In genomic region chrX:2690856-2691542, GRCh38 we compare ENCODE assay signal across 8 cellular contexts. TPM values are rescaled to one million over a fixed set of nuclear protein-coding genes. Genes with fewer than 3 reads are reported as not detected.
DNase-seq lines count a peak whose midpoint lies in the region; ATAC-seq and TF ChIP-seq lines count a peak whose summit lies in the region.

Gene CD99 (plus strand): TSS chrX:2691295. CDS start chrX:2691361, 66 bp downstream.

- H3K27me3 ChIP-seq in DND-41 (ENCODE audit: insufficient read depth, low read length, poor library complexity): no peaks in the 10 kb centered on the region
- no peaks in the 10 kb centered on the region for H3K27me3 ChIP-seq in gastroesophageal sphincter
- H3K27me3 ChIP-seq in upper lobe of left lung: no peaks in the 10 kb centered on the region

- peaks cover 42% of the 10 kb centered on the region for H3K36me3 Mint-ChIP-seq in activated T-helper 17 cell treated with anti-CD3 and anti-CD28 coated beads, Interleukin-2, amount 50 U/mL, for 72 hours (ENCODE audit: low read depth)

- H3K4me1 ChIP-seq in DND-41 (ENCODE audit: insufficient read depth, low read length): peaks cover 36% of the 10 kb centered on the region
- H3K4me1 ChIP-seq in gastroesophageal sphincter: peaks cover 2 to 46% (median 26%) of the 10 kb centered on the region in 3 donors
- peaks cover 30 to 38% (median 34%) of the 10 kb centered on the region in 4 donors for H3K4me1 ChIP-seq in upper lobe of left lung

- peaks cover 32% of the 10 kb centered on the region for H4K20me1 ChIP-seq in DND-41 (ENCODE audit: insufficient read depth, low read length)

- DNase-seq in DND-41 (peak; percentile 95), M059J (ENCODE audit: low read depth) (peak; percentile 76), pons (ENCODE audit: low spot score) (peak; percentile 52), upper lobe of left lung (peak; percentile 88 to 98), NCI-H82 treated with DMSO at 0.1 percent for 48 hours (lab: John Stamatoyannopoulos, UW; ENCODE audit: unreplicated experiment) (no peak)

- H3K4me2 ChIP-seq in DND-41 (ENCODE audit: insufficient read depth, low read length): peak within 1 kb of the TSS; percentile 76

- H3K9ac ChIP-seq in DND-41 (ENCODE audit: low read depth, low read length): peak within 1 kb of the TSS; percentile 89

- peaks cover 16% of the 10 kb centered on the region for H3K4me1 Mint-ChIP-seq in activated T-helper 17 cell treated with anti-CD3 and anti-CD28 coated beads, Interleukin-2, amount 50 U/mL, for 72 hours

- TF ChIP-seq POLR2A in gastroesophageal sphincter (IDR thresholded peaks at IDR 0.05) (peak; percentile 91 to 93), upper lobe of left lung (IDR thresholded peaks at IDR 0.05) (peak in 3 of 4 donors; percentile 60 to 90 (median 87))

- H3K9me3 Mint-ChIP-seq in activated T-helper 17 cell treated with anti-CD3 and anti-CD28 coated beads, Interleukin-2, amount 50 U/mL, for 72 hours: no peaks in the 10 kb centered on the region

- peak within 1 kb of the TSS; percentile 99 for H3K27ac Mint-ChIP-seq in activated T-helper 17 cell treated with anti-CD3 and anti-CD28 coated beads, Interleukin-2, amount 50 U/mL, for 72 hours

- peak; percentile 3 for TF ChIP-seq CTCF in DND-41 (IDR thresholded peaks at IDR 0.05; ENCODE audit: borderline replicate concordance, extremely low read depth, low read length, poor library complexity, severe bottlenecking)
- TF ChIP-seq CTCF in gastroesophageal sphincter (IDR thresholded peaks at IDR 0.05): peak in 2 of 4 experiments; percentile 11 to 28
- peak in 3 of 6 experiments; percentile 8 to 22 (median 16) for TF ChIP-seq CTCF in upper lobe of left lung (IDR thresholded peaks at IDR 0.05)

- TF ChIP-seq EP300 in gastroesophageal sphincter (IDR thresholded peaks at IDR 0.05) (no peak), upper lobe of left lung (IDR thresholded peaks at IDR 0.05) (peak in 1 of 4 donors; percentile 22)

- no CpG with 5 or more reads among the region's 73 CpGs for WGBS in gastroesophageal sphincter (ENCODE audit: low coverage in 1 of 2), 2 donors
- WGBS in upper lobe of left lung, 2 donors: 0% methylated on average over 19 to 27 of the region's 73 CpGs

- peak within 1 kb of the TSS; percentile 43 for H2AFZ ChIP-seq in DND-41 (ENCODE audit: low read depth, low read length)

- H3K27ac ChIP-seq in DND-41 (ENCODE audit: low read length) (peak within 1 kb of the TSS; percentile 99), gastroesophageal sphincter (peak within 1 kb of the TSS; percentile 52 to 94 (median 86)), upper lobe of left lung (peak within 1 kb of the TSS; percentile 77 to 92 (median 89))

- no peaks in the 10 kb centered on the region for H3K27me3 Mint-ChIP-seq in activated T-helper 17 cell treated with anti-CD3 and anti-CD28 coated beads, Interleukin-2, amount 50 U/mL, for 72 hours

- peak within 1 kb of the TSS; percentile 58 to 92 for H3K4me3 ChIP-seq in DND-41 (ENCODE audit: low read depth in 1 of 2, low read length in 2 of 2)
- H3K4me3 ChIP-seq in gastroesophageal sphincter: peak within 1 kb of the TSS; percentile 79 to 84
- peak within 1 kb of the TSS; percentile 73 to 98 (median 88) for H3K4me3 ChIP-seq in upper lobe of left lung

- no peaks in the 10 kb centered on the region for H3K9me3 ChIP-seq in DND-41 (ENCODE audit: insufficient read depth, low read length, severe bottlenecking)
- H3K9me3 ChIP-seq in gastroesophageal sphincter: no peaks in the 10 kb centered on the region
- no peaks in the 10 kb centered on the region for H3K9me3 ChIP-seq in upper lobe of left lung

- peaks cover 39% of the 10 kb centered on the region for H3K36me3 ChIP-seq in DND-41 (ENCODE audit: insufficient read depth, low read length)
- no peaks in the 10 kb centered on the region for H3K36me3 ChIP-seq in gastroesophageal sphincter
- H3K36me3 ChIP-seq in upper lobe of left lung: no peaks in the 10 kb centered on the region

- ATAC-seq in DND-41 (ENCODE audit: insufficient read depth, low read depth): peak; percentile 79
- ATAC-seq in GM21825 (IDR thresholded peaks at IDR 0.05; ENCODE audit: unreplicated experiment): peak; percentile 89
- peak; percentile 73 for ATAC-seq in activated T-helper 17 cell treated with anti-CD3 and anti-CD28 coated beads, Interleukin-2, amount 50 U/mL, for 72 hours (replicated peaks)
- peak; percentile 96 for ATAC-seq in gastroesophageal sphincter
- peak; percentile 95 to 97 for ATAC-seq in upper lobe of left lung (ENCODE audit: low FRiP score in 2 of 2)

- peak within 1 kb of the TSS; percentile 85 for H3K4me3 Mint-ChIP-seq in activated T-helper 17 cell treated with anti-CD3 and anti-CD28 coated beads, Interleukin-2, amount 50 U/mL, for 72 hours

- H3K79me2 ChIP-seq in DND-41 (ENCODE audit: insufficient read depth, low read length): peaks cover 56% of the 10 kb centered on the region

RNA-seq across cellular contexts. Expression of gene CD99, which starts in this region (rescaled TPM):
- total RNA-seq in M059J (2014; rRNA removed; shearing (Covaris generic)): 282 and 343 TPM in 2 replicates
- total RNA-seq in activated T-helper 17 cell treated with anti-CD3 and anti-CD28 coated beads, Interleukin-2, amount 50 U/mL, for 72 hours: 100 to 1,000 TPM; 157 to 231 TPM
- total RNA-seq in gastroesophageal sphincter (100 to 1,000 TPM; 285 to 421 (median 292) TPM), upper lobe of left lung (100 to 1,000 TPM; 135 to 300 (median 233) TPM)
